Comparison of ENCODE assay signal across 22 cellular contexts in genomic region chr13:113787694-113788093, GRCh38. TPM values are rescaled to one million over a fixed set of nuclear protein-coding genes. Genes with fewer than 3 reads are reported as not detected.
DNase-seq lines count a peak whose midpoint lies in the region; ATAC-seq, FAIRE-seq and TF ChIP-seq lines count a peak whose summit lies in the region.
"Had no signal": no experiment of that assay in that cellular context is flagged by ENCODE, and none has a peak within 500 bp of the region (broad histone marks: within the 10 kb centered on the region; RNA-seq: fewer than 3 reads in every experiment).

No MANE protein-coding gene starts in this region.

- H3K27me3 ChIP-seq in H7 (ENCODE audit: control insufficient read depth, insufficient read depth, low read length) (no peaks in the 10 kb centered on the region), endodermal cell (ENCODE audit: control insufficient read depth, insufficient read depth, low read length, poor library complexity, severe bottlenecking) (no peaks in the 10 kb centered on the region), aorta (ENCODE audit: control insufficient read depth in 1 of 2, insufficient read depth in 2 of 2, low read length in 1 of 2) (no peaks in the 10 kb centered on the region)

- H3K9me3 ChIP-seq in endodermal cell (ENCODE audit: control insufficient read depth, low read length) (no peaks in the 10 kb centered on the region), aorta (ENCODE audit: control insufficient read depth, low read length) (no peaks in the 10 kb centered on the region)
- H3K9me3 ChIP-seq: A549 had no signal

- no peak overlapping the region for H3K27ac Mint-ChIP-seq in endodermal cell
- H3K27ac Mint-ChIP-seq: CD4-positive, alpha-beta T cell; HFFc6 had no signal

- H3K36me3 ChIP-seq in H7 (replicated peaks; ENCODE audit: control insufficient read depth, insufficient read depth, low read length), result no peaks in the 10 kb centered on the region
- H3K36me3 ChIP-seq in endodermal cell (ENCODE audit: control insufficient read depth, insufficient read depth, low read length), result no peaks in the 10 kb centered on the region
- peaks cover 0 to 2% of the 10 kb centered on the region in 2 donors for H3K36me3 ChIP-seq in aorta (ENCODE audit: control insufficient read depth in 1 of 2, insufficient read depth in 2 of 2, low read length in 1 of 2)

- intact Hi-C loops in posterior vena cava (cut with DNase I) (no loop called here), aorta (cut with DNase I) (no loop called here)

- peaks cover 2% of the 10 kb centered on the region for H3K27me3 Mint-ChIP-seq in endodermal cell (ENCODE audit: insufficient read depth)

- H3K4me3 Mint-ChIP-seq in endodermal cell, result no peak overlapping the region
- H3K4me3 Mint-ChIP-seq: CD4-positive, alpha-beta T cell; HFFc6 had no signal

- no peak for FAIRE-seq in GM19239 (lab: Jason Lieb, UNC)
- FAIRE-seq: A549, GM12878, HTR-8/SVneo had no signal

- ATAC-seq in aorta (ENCODE audit: low FRiP score), result no peak
- ATAC-seq: A549, GM12878 had no signal

- H3K9ac ChIP-seq in endodermal cell (ENCODE audit: extremely low read depth, low read length, poor library complexity, severe bottlenecking), result no peak overlapping the region

- DNase-seq in activated CD8-positive, alpha-beta memory T cell treated with anti-CD3 and anti-CD28 coated beads, Interleukin-2, amount 50 U/mL, for 4 hours, result peak; percentile 1
- DNase-seq in activated CD8-positive, alpha-beta memory T cell treated with anti-CD3 and anti-CD28 coated beads, Interleukin-2, amount 50 U/mL, for 48 hours, result no peak
- peak; percentile 55 for DNase-seq in H7
- DNase-seq in endodermal cell, result peak; percentile 22
- DNase-seq in posterior vena cava (ENCODE audit: low spot score), result peak; percentile 47
- no peak for DNase-seq in aorta
- no peak for DNase-seq in DMS79 (lab: John Stamatoyannopoulos, UW)
- no peak for DNase-seq in GM19239 (ENCODE audit: insufficient read length, low spot score)
- DNase-seq: AML-193, DND-41, EL, HCEC 1CT, HFFc6, IMR-90 had no signal

- H3K9me3 Mint-ChIP-seq in endodermal cell, result peaks cover 6% of the 10 kb centered on the region
- H3K9me3 Mint-ChIP-seq: CD4-positive, alpha-beta T cell; HFFc6 had no signal

- 60 to 76% methylated on average over 1 to 9 of the region's 12 CpGs for WGBS in endodermal cell (ENCODE audit: insufficient coverage in 1 of 2, insufficient read length in 1 of 2), 2 experiments
- WGBS in aorta, 2 donors, result 72 to 76% methylated on average over 12 of the region's 12 CpGs

- H3K4me3 ChIP-seq in H7 (ENCODE audit: insufficient read depth, low read depth, low read length) (no peak overlapping the region), endodermal cell (ENCODE audit: low read length) (no peak overlapping the region), aorta (ENCODE audit: low read length in 2 of 2) (no peak overlapping the region)
- H3K4me3 ChIP-seq: A549, GM12878 had no signal

- H3K4me1 ChIP-seq in endodermal cell (ENCODE audit: control insufficient read depth, insufficient read depth, low read length) (no peaks in the 10 kb centered on the region), aorta (ENCODE audit: control insufficient read depth in 1 of 2, insufficient read depth in 2 of 2, low read length in 2 of 2) (no peaks in the 10 kb centered on the region)
- H3K4me1 ChIP-seq: A549 had no signal

- peaks cover 3% of the 10 kb centered on the region for H3K36me3 Mint-ChIP-seq in endodermal cell (ENCODE audit: low read depth)

- H3K27ac ChIP-seq in endodermal cell (ENCODE audit: low read depth, low read length), result no peak overlapping the region
- H3K27ac ChIP-seq in aorta (ENCODE audit: low read depth in 1 of 2, low read length in 2 of 2), result no peak overlapping the region
- H3K27ac ChIP-seq: 22Rv1, A549, C4-2B, HL-60 had no signal

- no peak for TF ChIP-seq CTCF in endodermal cell (conservative IDR thresholded peaks at IDR 0.05)

- H3K4me1 Mint-ChIP-seq in endodermal cell, result no peaks in the 10 kb centered on the region

RNA-seq across cellular contexts. Expression of gene TMEM255B, which starts 28.7 kb away (rescaled TPM):
- 0.70 and 2.7 TPM in 2 replicates for total RNA-seq in H7 (2014; rRNA removed; shearing (Covaris generic))
- total RNA-seq in endodermal cell (1 to 10 TPM in 1 of 2 donors, under 1 TPM in 1; 0.55 to 2.1 TPM), posterior vena cava (10 to 100 TPM; 20.2 to 22.9 TPM), aorta (10 to 100 TPM; 36.6 to 67.3 TPM)
- 2.4 TPM for polyA plus RNA-seq in endodermal cell (2013, experiment 1 of 2)
- polyA plus RNA-seq in endodermal cell (2013, experiment 2 of 2), result 1.9 TPM
- polyA plus RNA-seq in aorta, result 1 to 10 TPM in 1 of 2 donors, under 1 TPM in 1; 0.63 to 4.3 TPM
- total RNA-seq: G401 had no signal

Comparison
In these comparisons a context has a peak if more than half of its experiments do, and no peak if none do; other contexts are left out.
1. DNase-seq: peak in activated CD8-positive, alpha-beta memory T cell treated with anti-CD3 and anti-CD28 coated beads, Interleukin-2, amount 50 U/mL, for 4 hours (single experiment), H7 (single experiment), endodermal cell (single experiment) and posterior vena cava (single experiment); none in activated CD8-positive, alpha-beta memory T cell treated with anti-CD3 and anti-CD28 coated beads, Interleukin-2, amount 50 U/mL, for 48 hours (single experiment), aorta (0 of 2), DMS79 (single experiment) and GM19239 (single experiment).